8 cellular contexts compared by ENCODE assay signal in genomic region chr18:54358495-54358793, GRCh38. TPM values are rescaled to one million over a fixed set of nuclear protein-coding genes. Genes with fewer than 3 reads are reported as not detected.
DNase-seq lines count a peak whose midpoint lies in the region; ATAC-seq and TF ChIP-seq lines count a peak whose summit lies in the region.

No MANE protein-coding gene starts in this region.

- H3K36me3 Mint-ChIP-seq in Caco-2 (ENCODE audit: insufficient read depth, unreplicated experiment): no peaks in the 10 kb centered on the region

- H3K36me3 ChIP-seq in Caco-2 (ENCODE audit: control insufficient read depth, insufficient read depth, low read length): no peaks in the 10 kb centered on the region
- no peaks in the 10 kb centered on the region for H3K36me3 ChIP-seq in KMS-11 (ENCODE audit: insufficient read depth)
- no peaks in the 10 kb centered on the region for H3K36me3 ChIP-seq in breast epithelium
- H3K36me3 ChIP-seq in left lung: no peaks in the 10 kb centered on the region
- no peaks in the 10 kb centered on the region for H3K36me3 ChIP-seq in thoracic aorta

- H3K4me3 ChIP-seq in Caco-2 (ENCODE audit: low read depth, low read length) (peak overlapping the region; percentile 74), KMS-11 (IDR thresholded peaks at IDR 0.05; ENCODE audit: insufficient read depth, low read depth, low read length) (peak overlapping the region; percentile 69), breast epithelium (peak overlapping the region; percentile 63 to 89 (median 67)), left lung (peak overlapping the region; percentile 57 to 65), thoracic aorta (peak overlapping the region; percentile 88)

- H3K4me2 ChIP-seq in KMS-11: peak overlapping the region; percentile 71

- peak overlapping the region; percentile 83; the same call in 1 of the 2 replicates for H3K9ac ChIP-seq in KMS-11

- H3K9me3 ChIP-seq in Caco-2 (no peaks in the 10 kb centered on the region), breast epithelium (no peaks in the 10 kb centered on the region), left lung (no peaks in the 10 kb centered on the region), thoracic aorta (no peaks in the 10 kb centered on the region)

- H3K4me1 ChIP-seq in Caco-2: no peaks in the 10 kb centered on the region
- H3K4me1 ChIP-seq in KMS-11 (ENCODE audit: low read depth, poor library complexity, severe bottlenecking): peaks cover 17% of the 10 kb centered on the region
- H3K4me1 ChIP-seq in breast epithelium: no peaks in the 10 kb centered on the region
- H3K4me1 ChIP-seq in left lung: peaks cover 0 to 11% of the 10 kb centered on the region in 2 donors
- peaks cover 0 to 9% of the 10 kb centered on the region in 2 donors for H3K4me1 ChIP-seq in thoracic aorta (ENCODE audit: control insufficient read depth in 1 of 2, low read depth in 2 of 2)

- H3K9me3 Mint-ChIP-seq in Caco-2 (ENCODE audit: unreplicated experiment): no peaks in the 10 kb centered on the region

- intact Hi-C loops in Caco-2 (cut with micrococcal nuclease; ENCODE audit: unreplicated experiment): no loop called here
- intact Hi-C loops in breast epithelium (cut with DNase I; ENCODE audit: low total_unique reads): no loop called here
- intact Hi-C loops in left lung (cut with DNase I): loop anchor here in 1 of 2 donors (5.0 kb wide), 1 partner anchor 181 kb away; no protein-coding TSS in a partner anchor

- no peaks in the 10 kb centered on the region for H3K27me3 ChIP-seq in Caco-2 (replicated peaks; ENCODE audit: control insufficient read depth, insufficient read depth, low read length)
- no peaks in the 10 kb centered on the region for H3K27me3 ChIP-seq in KMS-11 (ENCODE audit: insufficient read depth, low read depth)
- no peaks in the 10 kb centered on the region for H3K27me3 ChIP-seq in breast epithelium
- no peaks in the 10 kb centered on the region for H3K27me3 ChIP-seq in left lung
- H3K27me3 ChIP-seq in thoracic aorta (replicated peaks; ENCODE audit: insufficient read depth): no peaks in the 10 kb centered on the region

- ATAC-seq in GM21367 (IDR thresholded peaks at IDR 0.05; ENCODE audit: unreplicated experiment) (peak; percentile 18), left lung (peak; percentile 52), thoracic aorta (ENCODE audit: insufficient number of reproducible peaks, low FRiP score, low read depth) (peak; percentile 21), omental fat pad (ENCODE audit: low FRiP score) (no peak)

- H3K4me3 Mint-ChIP-seq in Caco-2 (ENCODE audit: unreplicated experiment): peak overlapping the region; percentile 95

- no peaks in the 10 kb centered on the region for H4K20me1 ChIP-seq in KMS-11 (ENCODE audit: insufficient read depth)

- no TSS peak for BruUV-seq in Caco-2 (replicated peaks; lab: Mats Ljungman, UMichigan)

- no peak for TF ChIP-seq CTCF in Caco-2 (IDR thresholded peaks at IDR 0.05; ENCODE audit: insufficient read depth in 1 of 2, low read depth in 1 of 2, low read length in 1 of 2, severe bottlenecking in 1 of 2, unreplicated experiment in 1 of 2)
- TF ChIP-seq CTCF in KMS-11 (conservative IDR thresholded peaks at IDR 0.05; ENCODE audit: low read depth, low read length): no peak
- no peak for TF ChIP-seq CTCF in breast epithelium (IDR thresholded peaks at IDR 0.05)
- no peak for TF ChIP-seq CTCF in left lung (IDR thresholded peaks at IDR 0.05)
- TF ChIP-seq CTCF in thoracic aorta (IDR thresholded peaks at IDR 0.05): no peak
- no peak for TF ChIP-seq CTCF in omental fat pad (IDR thresholded peaks at IDR 0.05)

- DNase-seq in Caco-2 (peak in 1 of 2 experiments; percentile 29), breast epithelium (ENCODE audit: low spot score in 2 of 2) (peak in 1 of 2 donors; percentile 51), left lung (peak; percentile 33 to 80), thoracic aorta (ENCODE audit: low spot score) (no peak), NCI-H2081 treated with DMSO at 0.1 percent for 48 hours (lab: John Stamatoyannopoulos, UW) (no peak), omental fat pad (ENCODE audit: low spot score) (no peak)

- CTCF ChIA-PET in Caco-2 (lab: Charles Lee): no interaction called here

- H2AFZ ChIP-seq in KMS-11 (ENCODE audit: low read depth): peak overlapping the region; percentile 97

- peak overlapping the region; percentile 80 for H3K27ac ChIP-seq in KMS-11
- H3K27ac ChIP-seq in breast epithelium: peak overlapping the region in 1 of 2 donors; percentile 74
- peak overlapping the region; percentile 51 to 71 for H3K27ac ChIP-seq in left lung
- H3K27ac ChIP-seq in thoracic aorta: no peak overlapping the region

- H3K79me2 ChIP-seq in KMS-11 (ENCODE audit: insufficient read depth, low read depth): peaks cover 17% of the 10 kb centered on the region; the same call in 1 of the 2 replicates

- H3K27ac Mint-ChIP-seq in Caco-2 (ENCODE audit: unreplicated experiment): peak overlapping the region; percentile 93

- no peaks in the 10 kb centered on the region for H3K27me3 Mint-ChIP-seq in Caco-2 (ENCODE audit: insufficient read depth, unreplicated experiment)

- no peaks in the 10 kb centered on the region for H3K4me1 Mint-ChIP-seq in Caco-2 (ENCODE audit: low read depth, unreplicated experiment)

- POLR2A ChIA-PET in Caco-2 (lab: Charles Lee): no interaction called here

- no peak for TF ChIP-seq POLR2A in breast epithelium (IDR thresholded peaks at IDR 0.05)

RNA-seq across cellular contexts. Expression of gene C18orf54, which starts 0.7 kb away (rescaled TPM):
- 5.5 and 7.2 TPM in 2 replicates for total RNA-seq in Caco-2 (2022)
- 1 to 10 TPM; 1.3 to 2.3 (median 2.1) TPM for total RNA-seq in breast epithelium
- 1 to 10 TPM; 4.2 to 4.8 TPM for total RNA-seq in left lung
- 1 to 10 TPM; 1.1 to 1.6 TPM for total RNA-seq in thoracic aorta
- 1 to 10 TPM in 1 of 4 donors, under 1 TPM in 3; 0.74 to 4.6 (median 0.95) TPM for total RNA-seq in omental fat pad

RNA-seq across cellular contexts. Expression of gene STARD6, which starts 0.8 kb away (rescaled TPM):
- not detected in 2 replicates for total RNA-seq in Caco-2 (2022)
- total RNA-seq in breast epithelium: not detected
- total RNA-seq in left lung: not detected
- not detected for total RNA-seq in thoracic aorta
- not detected for total RNA-seq in omental fat pad

Comparison
In these comparisons a context has a peak if more than half of its experiments do, and no peak if none do; other contexts are left out.
1. DNase-seq: peak in left lung (2 of 2); none in thoracic aorta (single experiment), NCI-H2081 treated with DMSO at 0.1 percent for 48 hours (single experiment) and omental fat pad (single experiment).
2. H3K27ac ChIP-seq: peak in KMS-11 (single experiment) and left lung (2 of 2); none in thoracic aorta (0 of 2).
3. Peak in every context shown above with its lines, with median percentiles within 50 percentile points of each other: H3K4me3 ChIP-seq.